ENCODE assay signal across 12 cellular contexts in genomic region chr21:45356251-45356650, GRCh38. TPM values are rescaled to one million over a fixed set of nuclear protein-coding genes. Genes with fewer than 3 reads are reported as not detected.
DNase-seq lines count a peak whose midpoint lies in the region; ATAC-seq and TF ChIP-seq lines count a peak whose summit lies in the region.
"Had no signal": no experiment of that assay in that cellular context is flagged by ENCODE, and none has a peak within 500 bp of the region (broad histone marks: within the 10 kb centered on the region; RNA-seq: fewer than 3 reads in every experiment).

No MANE protein-coding gene starts in this region.

- TF ChIP-seq POLR2A in gastroesophageal sphincter (IDR thresholded peaks at IDR 0.05) (no peak), GM18505 (IDR thresholded peaks at IDR 0.05; ENCODE audit: borderline replicate concordance, extremely low read depth, insufficient read depth, insufficient read length) (no peak)

- no peaks in the 10 kb centered on the region for H3K4me1 ChIP-seq in OCI-LY3 (ENCODE audit: low read length)
- peaks cover 0 to 48% (median 9%) of the 10 kb centered on the region in 3 donors for H3K4me1 ChIP-seq in gastroesophageal sphincter
- no peaks in the 10 kb centered on the region for H3K4me1 ChIP-seq in rectal smooth muscle tissue (ENCODE audit: control insufficient read depth, insufficient read depth, low read length)

- ATAC-seq in gastroesophageal sphincter (no peak), HG02884 (IDR thresholded peaks at IDR 0.05; ENCODE audit: unreplicated experiment) (no peak), GM18505 (IDR thresholded peaks at IDR 0.05; ENCODE audit: unreplicated experiment) (no peak)
- ATAC-seq: activated CD4-positive, CD25-positive, alpha-beta regulatory T cell treated with anti-CD3 and anti-CD28 coated beads, Interleukin-2, amount 50 U/mL, for 24 hours; stimulated activated memory B cell treated with anti-CD40 and anti-IgM and Interleukin-4, amounts not matched to agents 10 μg/mL and 1 μg/mL and 100 μg/mL, for 72 hours had no signal

- no peak overlapping the region for H3K4me2 ChIP-seq in OCI-LY3 (ENCODE audit: low read length)

- no peak overlapping the region for H2AFZ ChIP-seq in OCI-LY3 (ENCODE audit: low read depth, low read length)

- no peak overlapping the region for H3K27ac ChIP-seq in OCI-LY3 (ENCODE audit: low read length)
- peak overlapping the region in 3 of 4 donors; percentile 57 to 80 (median 80) for H3K27ac ChIP-seq in gastroesophageal sphincter
- peak overlapping the region; percentile 7 for H3K27ac ChIP-seq in rectal smooth muscle tissue (ENCODE audit: low read depth, low read length)

- H3K9me3 ChIP-seq in OCI-LY3 (ENCODE audit: insufficient read depth, low read length) = no peaks in the 10 kb centered on the region
- H3K9me3 ChIP-seq in gastroesophageal sphincter = no peaks in the 10 kb centered on the region

- TF ChIP-seq CTCF in GM12864 (IDR thresholded peaks at IDR 0.05; ENCODE audit: low read depth, low read length, missing control alignments) (peak; percentile 18), OCI-LY3 (IDR thresholded peaks at IDR 0.05; ENCODE audit: low read depth, low read length) (peak; percentile 12; the same call in 1 of the 2 replicates), gastroesophageal sphincter (IDR thresholded peaks at IDR 0.05) (no peak)

- DNase-seq in GM12864 (ENCODE audit: low read depth) (no peak), SW 1271 (lab: John Stamatoyannopoulos, UW) (no peak), islet precursor cell (no peak)
- DNase-seq: hippocampal formation; stimulated activated CD4-positive, alpha-beta T cell treated with anti-CD3 and anti-CD28 coated beads, Interleukin-2, amount 100 ng/mL, for 48 hours had no signal

- no peaks in the 10 kb centered on the region for H3K79me2 ChIP-seq in OCI-LY3 (ENCODE audit: low read length)

- H3K36me3 ChIP-seq in OCI-LY3 (replicated peaks; ENCODE audit: low read depth, low read length) = no peaks in the 10 kb centered on the region
- no peaks in the 10 kb centered on the region for H3K36me3 ChIP-seq in gastroesophageal sphincter
- no peaks in the 10 kb centered on the region for H3K36me3 ChIP-seq in rectal smooth muscle tissue (ENCODE audit: control insufficient read depth, insufficient read depth, low read length)

- H3K4me3 ChIP-seq in GM12864 (ENCODE audit: low read depth, low read length) (no peak overlapping the region), OCI-LY3 (ENCODE audit: low read length) (no peak overlapping the region), gastroesophageal sphincter (no peak overlapping the region), rectal smooth muscle tissue (ENCODE audit: low read length) (no peak overlapping the region)

- no peak overlapping the region for H3K9ac ChIP-seq in OCI-LY3 (ENCODE audit: low read length)
- no peak overlapping the region for H3K9ac ChIP-seq in rectal smooth muscle tissue (ENCODE audit: low read length)

- no peaks in the 10 kb centered on the region for H4K20me1 ChIP-seq in OCI-LY3 (ENCODE audit: insufficient read depth, low read length)

- H3K27me3 ChIP-seq in OCI-LY3 (ENCODE audit: low read depth, low read length) (no peaks in the 10 kb centered on the region), gastroesophageal sphincter (no peaks in the 10 kb centered on the region), rectal smooth muscle tissue (ENCODE audit: control insufficient read depth, insufficient read depth, low read length) (no peaks in the 10 kb centered on the region)

- TF ChIP-seq EP300 in gastroesophageal sphincter (IDR thresholded peaks at IDR 0.05) = no peak

- WGBS in gastroesophageal sphincter (ENCODE audit: low coverage in 1 of 2), 2 donors = 90 to 100% methylated on average over 2 of the region's 10 CpGs

RNA-seq across cellular contexts. Expression of gene COL18A1, which starts 48.7 kb away (rescaled TPM):
- 100 to 1,000 TPM in 1 of 4 donors, 10 to 100 TPM in 3; 69.3 to 116 (median 78.4) TPM for total RNA-seq in gastroesophageal sphincter

Comparison
In these comparisons a context has a peak if more than half of its experiments do, and no peak if none do; other contexts are left out.
1. CTCF ChIP-seq: peak in GM12864 (single experiment) and OCI-LY3 (single experiment); none in gastroesophageal sphincter (0 of 4).